Comparison of ENCODE assay signal across 19 cellular contexts in the genomic region with DNA sequence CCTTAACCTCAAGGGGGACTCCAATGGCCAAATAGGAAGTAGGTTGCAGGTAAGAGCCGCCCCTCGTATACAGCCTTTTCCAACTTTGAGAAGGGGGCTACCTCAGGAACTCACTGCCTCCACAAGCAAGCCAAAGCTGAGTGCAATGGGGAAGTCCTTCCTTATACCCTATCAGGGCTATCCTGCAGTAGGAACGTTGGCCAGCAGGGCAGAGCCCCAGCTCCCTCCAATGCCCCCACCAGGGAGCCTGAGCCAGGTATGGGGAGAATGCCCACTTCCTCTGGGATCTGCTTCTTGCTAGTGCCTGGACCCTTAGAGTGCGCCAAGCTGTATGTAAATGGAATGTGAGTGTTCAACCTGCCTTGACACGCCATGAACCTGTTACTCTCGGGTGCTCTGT. TPM values are rescaled to one million over a fixed set of nuclear protein-coding genes. Genes with fewer than 3 reads are reported as not detected.
A peak's percentile ranks its signal among the peaks of the same experiment; 100 is the strongest.
DNase-seq lines count a peak whose midpoint lies in the region; ATAC-seq, FAIRE-seq and TF ChIP-seq lines count a peak whose summit lies in the region.
"Had no signal": no experiment of that assay in that cellular context is flagged by ENCODE, and none has a peak within 500 bp of the region (broad histone marks: within the 10 kb centered on the region; RNA-seq: fewer than 3 reads in every experiment).

No MANE protein-coding gene starts in this region.

- H3K79me2 ChIP-seq in mammary epithelial cell (ENCODE audit: insufficient read depth, low read length) (no peaks in the 10 kb centered on the region), H1 (ENCODE audit: control insufficient read depth in 1 of 2, insufficient read depth in 2 of 2, low read length in 2 of 2) (peaks cover 0 to 2% of the 10 kb centered on the region in 2 experiments; a peak in 2 of 4 replicates)

- no peak overlapping the region for H2BK15ac ChIP-seq in H1 (ENCODE audit: low read length)

- dilution Hi-C loops in mammary epithelial cell (cut with HindIII; ENCODE audit: low sequenced_read_pairs): loop anchor here (5.0 kb wide), 2 partner anchors 60 to 65 kb away; no protein-coding TSS in a partner anchor

- TF ChIP-seq POLR2A in H1 (IDR thresholded peaks at IDR 0.05; ENCODE audit: control extremely low read depth in 1 of 2, low read depth in 2 of 2, low read length in 2 of 2): no peak

- TF ChIP-seq EP300 in H1 (IDR thresholded peaks at IDR 0.05; ENCODE audit: borderline replicate concordance in 1 of 2, low read depth in 2 of 2, low read length in 2 of 2): no peak

- POLR2A ChIA-PET in MCF 10A (lab: Yijun Ruan, JAX): no interaction called here
- POLR2A ChIA-PET in H1 (lab: Charles Lee; ENCODE audit: partially characterized antibody): interaction anchor here (1.0 kb wide), 3 partner anchors 9 to 15 kb away, joined by 3 to 4 read pairs (median 3); no protein-coding TSS in a partner anchor
- POLR2A ChIA-PET in CD4-positive, alpha-beta memory T cell (lab: Charles Lee; ENCODE audit: partially characterized antibody): no interaction called here
- POLR2A ChIA-PET in CD8-positive, alpha-beta T cell (lab: Charles Lee): no interaction called here

- peak overlapping the region; percentile 19; the same call in 1 of the 2 replicates for H3K18ac ChIP-seq in H1 (ENCODE audit: extremely low read depth, low read length)

- H2BK5ac ChIP-seq in H1 (ENCODE audit: low read depth, low read length): 0 out of 2 replicates have a peak overlapping the region, but pooled peaks have one; percentile 52

- no peak overlapping the region for H3K4me3 ChIP-seq in mammary epithelial cell (replicated peaks in 1 of 3; ENCODE audit: insufficient read depth in 1 of 3, low read depth in 2 of 3, low read length in 3 of 3)
- no peak overlapping the region for H3K4me3 ChIP-seq in H1 (ENCODE audit: extremely low read depth in 1 of 4, insufficient read depth in 2 of 4, low read depth in 3 of 4, low read length in 4 of 4)
- no peak overlapping the region for H3K4me3 ChIP-seq in CD4-positive, alpha-beta memory T cell (ENCODE audit: low read length in 2 of 2)
- H3K4me3 ChIP-seq in CD8-positive, alpha-beta T cell (ENCODE audit: low read depth, low read length): no peak overlapping the region
- H3K4me3 ChIP-seq: BLaER1 treated with 17β-estradiol and CSF1 and Interleukin-3, amounts not matched to agents 10 nM and 100 nM had no signal

- no peaks in the 10 kb centered on the region for H3K27me3 ChIP-seq in mammary epithelial cell (ENCODE audit: insufficient read depth, low read length)
- H3K27me3 ChIP-seq in H1 (replicated peaks in 1 of 4; ENCODE audit: control insufficient read depth in 3 of 4, extremely low read depth in 1 of 4, insufficient read depth in 3 of 4, low read length in 3 of 4): no peaks in the 10 kb centered on the region; a peak in 1 of 7 replicates
- no peaks in the 10 kb centered on the region for H3K27me3 ChIP-seq in CD4-positive, alpha-beta memory T cell (ENCODE audit: insufficient read depth, low read length)
- H3K27me3 ChIP-seq in CD8-positive, alpha-beta T cell (ENCODE audit: insufficient read depth, low read length): no peaks in the 10 kb centered on the region
- H3K27me3 ChIP-seq: BLaER1 treated with 17β-estradiol and CSF1 and Interleukin-3, amounts not matched to agents 10 nM and 100 nM had no signal

- peak; percentile 11 for DNase-seq in mammary epithelial cell
- no peak for DNase-seq in MCF 10A (ENCODE audit: unreplicated experiment)
- no peak for DNase-seq in HFFc6
- no peak for DNase-seq in H1 (ENCODE audit: low read depth in 1 of 2, low spot score in 2 of 2)
- DNase-seq in CD4-positive, alpha-beta memory T cell: no peak
- no peak for DNase-seq in CD8-positive, alpha-beta T cell
- DNase-seq in natural killer cell: no peak
- DNase-seq: DND-41; KBM-7; MV-4-11; NCI-H1436; NCI-H1930; NCI-H446 treated with DMSO at 0.1 percent for 48 hours; NCI-H748 treated with DMSO at 0.1 percent for 48 hours; NK-92 treated with Interleukin-12 subunit alpha and Interleukin-12 subunit beta, amount 100 ng/mL, for 24 hours; OCI-M1; RPMI8226 had no signal

- no peak overlapping the region for H4K91ac ChIP-seq in H1 (replicated peaks; ENCODE audit: insufficient read length, low read length)

- TF ChIP-seq CTCF in mammary epithelial cell (conservative IDR thresholded peaks at IDR 0.05 in 1 of 2, IDR thresholded peaks at IDR 0.05 in 1 of 2; ENCODE audit: extremely low read depth in 1 of 2, insufficient read depth in 1 of 2, low read depth in 1 of 2, low read length in 2 of 2) (peak in 1 of 2 donors; percentile 20), MCF 10A (IDR thresholded peaks at IDR 0.05; ENCODE audit: unreplicated experiment) (no peak), HFFc6 (IDR thresholded peaks at IDR 0.05) (peak; percentile 10; the same call in 1 of the 2 replicates), H1 (IDR thresholded peaks at IDR 0.05; ENCODE audit: control extremely low read depth in 1 of 3, insufficient read depth in 1 of 3, low read depth in 1 of 3, low read length in 3 of 3) (peak in 1 of 3 experiments; percentile 46; a peak in 1 of 4 replicates), natural killer cell (IDR thresholded peaks at IDR 0.05) (no peak)
- TF ChIP-seq CTCF in CD8-positive, alpha-beta T cell (IDR thresholded peaks at IDR 0.05): no peak

- H4K8ac ChIP-seq in H1 (ENCODE audit: extremely low read depth, insufficient read depth, low read length): 0 out of 2 replicates have a peak overlapping the region, but pooled peaks have one; percentile 16

- no peaks in the 10 kb centered on the region for H3K23me2 ChIP-seq in H1 (ENCODE audit: low read depth, low read length)

- no peaks in the 10 kb centered on the region for H3K9me3 ChIP-seq in mammary epithelial cell (replicated peaks; ENCODE audit: insufficient read depth, low read length)
- H3K9me3 ChIP-seq in H1 (ENCODE audit: insufficient read depth in 2 of 2, low read depth in 1 of 2, low read length in 1 of 2): no peaks in the 10 kb centered on the region
- no peaks in the 10 kb centered on the region for H3K9me3 ChIP-seq in CD4-positive, alpha-beta memory T cell (ENCODE audit: control insufficient read depth in 1 of 2, low read length in 2 of 2)
- H3K9me3 ChIP-seq in CD8-positive, alpha-beta T cell (ENCODE audit: low read length): no peaks in the 10 kb centered on the region
- H3K9me3 ChIP-seq: BLaER1 treated with 17β-estradiol and CSF1 and Interleukin-3, amounts not matched to agents 10 nM and 100 nM had no signal

- H3K27ac Mint-ChIP-seq in MCF 10A (ENCODE audit: low read depth, unreplicated experiment) (no peak overlapping the region), HFFc6 (no peak overlapping the region), natural killer cell (no peak overlapping the region)
- no peak overlapping the region for H3K27ac Mint-ChIP-seq in CD4-positive, alpha-beta memory T cell
- H3K27ac Mint-ChIP-seq in CD8-positive, alpha-beta T cell: no peak overlapping the region

- H3K36me3 Mint-ChIP-seq in MCF 10A (ENCODE audit: insufficient read depth, unreplicated experiment) (no peaks in the 10 kb centered on the region), HFFc6 (ENCODE audit: low read depth) (no peaks in the 10 kb centered on the region), natural killer cell (no peaks in the 10 kb centered on the region)
- no peaks in the 10 kb centered on the region for H3K36me3 Mint-ChIP-seq in CD4-positive, alpha-beta memory T cell
- H3K36me3 Mint-ChIP-seq in CD8-positive, alpha-beta T cell: no peaks in the 10 kb centered on the region

- H2BK120ac ChIP-seq in H1 (replicated peaks; ENCODE audit: low read depth, low read length): no peak overlapping the region

- H2AK5ac ChIP-seq in H1 (ENCODE audit: low read depth, low read length): no peak overlapping the region; the same call in 1 of the 2 replicates

- H4K20me1 ChIP-seq in mammary epithelial cell (ENCODE audit: insufficient read depth, low read length) (no peaks in the 10 kb centered on the region), H1 (replicated peaks in 1 of 2; ENCODE audit: control insufficient read depth in 1 of 2, insufficient read depth in 2 of 2, low read length in 2 of 2) (peaks cover 3 to 13% of the 10 kb centered on the region in 2 experiments)

- H3K79me1 ChIP-seq in H1 (ENCODE audit: low read depth, low read length): peaks cover 7% of the 10 kb centered on the region; the same call in 1 of the 2 replicates

- H3K4me1 ChIP-seq in mammary epithelial cell (ENCODE audit: insufficient read depth, low read length) (no peaks in the 10 kb centered on the region), H1 (replicated peaks in 1 of 4; ENCODE audit: control insufficient read depth in 3 of 4, insufficient read depth in 4 of 4, low read length in 3 of 4) (peaks cover 3 to 28% (median 10%) of the 10 kb centered on the region in 4 experiments; a peak in 6 of 7 replicates)
- peaks cover 5% of the 10 kb centered on the region for H3K4me1 ChIP-seq in CD4-positive, alpha-beta memory T cell (ENCODE audit: insufficient read depth, low read length)
- peaks cover 11% of the 10 kb centered on the region for H3K4me1 ChIP-seq in CD8-positive, alpha-beta T cell (ENCODE audit: insufficient read depth, low read length)

- H2BK12ac ChIP-seq in H1 (ENCODE audit: low read depth, low read length): 0 out of 2 replicates have a peak overlapping the region, but pooled peaks have one; percentile 39

- H3K23ac ChIP-seq in H1 (ENCODE audit: insufficient read length): no peak overlapping the region

- H3K56ac ChIP-seq in H1 (replicated peaks; ENCODE audit: insufficient read length, low read depth, low read length): no peak overlapping the region

- no peak for TF ChIP-seq RAD21 in H1 (IDR thresholded peaks at IDR 0.05 in 1 of 2, conservative IDR thresholded peaks at IDR 0.05 in 1 of 2; ENCODE audit: low read depth in 2 of 2, low read length in 2 of 2)

- H2BK20ac ChIP-seq in H1 (ENCODE audit: low read length): no peak overlapping the region

- 17% methylated on average over 6 of the region's 6 CpGs for WGBS in mammary epithelial cell (ENCODE audit: low coverage, missing lambda C conversion rate)
- 90% methylated on average over 6 of the region's 6 CpGs; no CpG with 5 or more reads in 1 of the 2 experiments for WGBS in H1 (ENCODE audit: extremely low coverage in 1 of 2, insufficient coverage in 1 of 2, insufficient read length in 1 of 2, insufficient replicate concordance in 2 of 2, low coverage in 1 of 2, low lambda C conversion rate in 2 of 2, missing lambda C conversion rate in 1 of 2), 2 experiments

- BruUV-seq in mammary epithelial cell (replicated peaks; lab: Mats Ljungman, UMichigan): no TSS peak
- no TSS peak for BruUV-seq in MCF 10A (replicated peaks; lab: Mats Ljungman, UMichigan)

- no peaks in the 10 kb centered on the region for H3K9me3 Mint-ChIP-seq in MCF 10A (ENCODE audit: unreplicated experiment)
- H3K9me3 Mint-ChIP-seq in HFFc6: no peaks in the 10 kb centered on the region
- H3K9me3 Mint-ChIP-seq in CD4-positive, alpha-beta memory T cell: no peaks in the 10 kb centered on the region
- no peaks in the 10 kb centered on the region for H3K9me3 Mint-ChIP-seq in CD8-positive, alpha-beta T cell
- H3K9me3 Mint-ChIP-seq in natural killer cell: no peaks in the 10 kb centered on the region

- CTCF ChIA-PET in mammary epithelial cell (lab: Charles Lee; ENCODE audit: low non-redundant PET): interaction anchor here (0.8 kb wide), 1 partner anchor 132 kb away, joined by 3 read pairs; no protein-coding TSS in a partner anchor
- CTCF ChIA-PET in MCF 10A (lab: Yijun Ruan, JAX): no interaction called here
- CTCF ChIA-PET in H1 (lab: Charles Lee; ENCODE audit: partially characterized antibody): interaction anchor here (0.9 to 3.5 kb wide), 22 partner anchors 8 to 126 kb away, joined by 3 to 18 read pairs (median 5); no protein-coding TSS in a partner anchor
- CTCF ChIA-PET in CD4-positive, alpha-beta memory T cell (lab: Charles Lee; ENCODE audit: partially characterized antibody): interaction anchor here (1.3 kb wide), 1 partner anchor 51 kb away, joined by 3 read pairs; no protein-coding TSS in a partner anchor
- CTCF ChIA-PET in CD8-positive, alpha-beta T cell (lab: Charles Lee): interaction anchor here (1.3 kb wide), 1 partner anchor 293 kb away, joined by 3 read pairs; no protein-coding TSS in a partner anchor

- H3K4me2 ChIP-seq in mammary epithelial cell (ENCODE audit: insufficient read depth, low read depth, low read length) (no peak overlapping the region), H1 (ENCODE audit: insufficient read depth in 1 of 2, low read depth in 2 of 2, low read length in 2 of 2) (no peak overlapping the region)

- no peak for ATAC-seq in CD8-positive, alpha-beta T cell
- ATAC-seq in natural killer cell: no peak

- intact Hi-C loops in mammary epithelial cell (cut with micrococcal nuclease) (no loop called here), MCF 10A (cut with micrococcal nuclease) (no loop called here), natural killer cell (cut with micrococcal nuclease) (no loop called here)
- intact Hi-C loops in CD4-positive, alpha-beta memory T cell (cut with micrococcal nuclease): no loop called here
- intact Hi-C loops in CD8-positive, alpha-beta T cell (cut with DNase I, micrococcal nuclease): no loop called here

- in situ Hi-C loops in mammary epithelial cell (cut with MboI; ENCODE audit: low sequenced_read_pairs in 2 of 2): no loop called here

- H3K36me3 ChIP-seq in mammary epithelial cell (ENCODE audit: insufficient read depth, low read length): no peaks in the 10 kb centered on the region
- no peaks in the 10 kb centered on the region for H3K36me3 ChIP-seq in H1 (ENCODE audit: control insufficient read depth in 2 of 4, insufficient read depth in 4 of 4, low read length in 3 of 4)
- H3K36me3 ChIP-seq in CD4-positive, alpha-beta memory T cell (ENCODE audit: insufficient read depth, low read length): no peaks in the 10 kb centered on the region
- no peaks in the 10 kb centered on the region for H3K36me3 ChIP-seq in CD8-positive, alpha-beta T cell (ENCODE audit: insufficient read depth, low read length)
- H3K36me3 ChIP-seq: BLaER1 treated with 17β-estradiol and CSF1 and Interleukin-3, amounts not matched to agents 10 nM and 100 nM had no signal

- H3K9ac ChIP-seq in mammary epithelial cell (ENCODE audit: insufficient read depth, low read length) (no peak overlapping the region), H1 (replicated peaks in 1 of 4; ENCODE audit: extremely low read depth in 1 of 4, low read depth in 3 of 4, low read length in 3 of 4) (no peak overlapping the region)
- H3K9ac ChIP-seq: BLaER1 treated with 17β-estradiol and CSF1 and Interleukin-3, amounts not matched to agents 10 nM and 100 nM had no signal

- H3K4me1 Mint-ChIP-seq in MCF 10A (ENCODE audit: insufficient read depth, unreplicated experiment) (no peaks in the 10 kb centered on the region), HFFc6 (ENCODE audit: low read depth) (peaks cover 8% of the 10 kb centered on the region), natural killer cell (peaks cover 37 to 64% of the 10 kb centered on the region in 2 donors)
- H3K4me1 Mint-ChIP-seq in CD4-positive, alpha-beta memory T cell: peaks cover 0 to 8% (median 2%) of the 10 kb centered on the region in 4 donors
- peaks cover 14% of the 10 kb centered on the region for H3K4me1 Mint-ChIP-seq in CD8-positive, alpha-beta T cell (ENCODE audit: low read depth)

- no peak for FAIRE-seq in H1 (lab: Jason Lieb, UNC)
- FAIRE-seq: G401.6 had no signal

- no peak overlapping the region for H3K4ac ChIP-seq in H1 (replicated peaks; ENCODE audit: insufficient read length, low read depth, low read length)

- H3K27ac ChIP-seq in mammary epithelial cell (ENCODE audit: insufficient read depth, low read depth, low read length) (no peak overlapping the region), H1 (ENCODE audit: low read depth, low read length) (no peak overlapping the region)
- no peak overlapping the region for H3K27ac ChIP-seq in CD4-positive, alpha-beta memory T cell (ENCODE audit: low read depth, low read length)
- no peak overlapping the region for H3K27ac ChIP-seq in CD8-positive, alpha-beta T cell (ENCODE audit: low read depth, low read length)
- H3K27ac ChIP-seq: BLaER1 treated with 17β-estradiol and CSF1 and Interleukin-3, amounts not matched to agents 10 nM and 100 nM had no signal

- H2AFZ ChIP-seq in mammary epithelial cell (ENCODE audit: low read depth, low read length): no peak overlapping the region
- H2AFZ ChIP-seq in H1 (ENCODE audit: low read length): no peak overlapping the region

- no peak overlapping the region for H4K5ac ChIP-seq in H1 (ENCODE audit: insufficient read length, low read depth, low read length)

- no peaks in the 10 kb centered on the region for H3K27me3 Mint-ChIP-seq in MCF 10A (ENCODE audit: insufficient read depth, unreplicated experiment)
- H3K27me3 Mint-ChIP-seq in HFFc6 (ENCODE audit: insufficient read depth): peaks cover 32% of the 10 kb centered on the region
- no peaks in the 10 kb centered on the region for H3K27me3 Mint-ChIP-seq in CD4-positive, alpha-beta memory T cell
- H3K27me3 Mint-ChIP-seq in CD8-positive, alpha-beta T cell (ENCODE audit: low read depth): no peaks in the 10 kb centered on the region
- no peaks in the 10 kb centered on the region for H3K27me3 Mint-ChIP-seq in natural killer cell (ENCODE audit: low read depth in 2 of 2)

- no peak overlapping the region for H3K4me3 Mint-ChIP-seq in MCF 10A (ENCODE audit: unreplicated experiment)
- H3K4me3 Mint-ChIP-seq in HFFc6: no peak overlapping the region
- H3K4me3 Mint-ChIP-seq in CD4-positive, alpha-beta memory T cell: no peak overlapping the region
- H3K4me3 Mint-ChIP-seq in CD8-positive, alpha-beta T cell: no peak overlapping the region
- H3K4me3 Mint-ChIP-seq in natural killer cell: no peak overlapping the region

- no peak overlapping the region for H3K14ac ChIP-seq in H1 (ENCODE audit: insufficient read length)

RNA-seq across cellular contexts. Expression of gene CACNA2D2, which starts 16.3 kb away (rescaled TPM):
- total RNA-seq in mammary epithelial cell: under 1 TPM in 1 of 2 donors, not detected in 1; 0.16 TPM
- 0.03 TPM for polyA plus RNA-seq in mammary epithelial cell
- polyA minus RNA-seq in mammary epithelial cell: not detected
- not detected in 2 replicates for total RNA-seq in MCF 10A (2022)
- total RNA-seq in HFFc6 (2021; fragmentation: NEBNext Ultra II Directional; extraction: Animal tissue kit (Norgen Biotek cat#: 25700)): under 1 TPM in 1 of 6 experiments, not detected in 5; 0.09 TPM
- 14.0 and 14.1 TPM in 2 replicates for total RNA-seq in H1 (2021; fragmentation: NEBNext Ultra II Directional; extraction: Animal tissue kit (Norgen Biotek cat#: 25700))
- polyA plus RNA-seq in H1 (2011; rRNA removed): 24.9 and 25.0 TPM in 2 replicates
- 14.3 TPM for polyA plus RNA-seq in H1 (2011; cell fraction: cytosol; rRNA removed)
- polyA plus RNA-seq in H1 (2011; cell fraction: nucleus; rRNA removed): 43.9 TPM
- 16.0 to 28.5 TPM (median 22.8 TPM) in 4 replicates for polyA plus RNA-seq in H1 (2012, experiment 1 of 2)
- polyA plus RNA-seq in H1 (2012, experiment 2 of 2): 13.3 TPM
- 16.1 TPM for polyA plus RNA-seq in H1 (2013, experiment 1 of 2)
- 13.8 TPM for polyA plus RNA-seq in H1 (2013, experiment 2 of 2)
- polyA minus RNA-seq in H1 (2011; rRNA and poly(A)+ RNA removed): 16.8 and 18.9 TPM in 2 replicates
- 14.2 TPM for polyA minus RNA-seq in H1 (2011; cell fraction: cytosol; rRNA and poly(A)+ RNA removed)
- polyA minus RNA-seq in H1 (2011; cell fraction: nucleus; rRNA and poly(A)+ RNA removed): 9.4 TPM
- 1 to 10 TPM; 1.7 to 1.9 TPM for total RNA-seq in CD4-positive, alpha-beta memory T cell
- under 1 TPM in 1 of 2 donors, not detected in 1; 0.24 TPM for polyA plus RNA-seq in CD4-positive, alpha-beta memory T cell
- total RNA-seq in CD8-positive, alpha-beta T cell: 1 to 10 TPM; 7.2 to 8.7 TPM
- 10 to 100 TPM; 36.5 to 56.4 (median 43.8) TPM for total RNA-seq in natural killer cell
